13 cellular contexts compared by ENCODE assay signal in genomic region chr9:94553029-94553938, GRCh38. TPM values are rescaled to one million over a fixed set of nuclear protein-coding genes. Genes with fewer than 3 reads are reported as not detected.
DNase-seq lines count a peak whose midpoint lies in the region; ATAC-seq, FAIRE-seq and TF ChIP-seq lines count a peak whose summit lies in the region.
"Had no signal": no experiment of that assay in that cellular context is flagged by ENCODE, and none has a peak within 500 bp of the region (broad histone marks: within the 10 kb centered on the region; RNA-seq: fewer than 3 reads in every experiment).

No MANE protein-coding gene starts in this region.

- no peaks in the 10 kb centered on the region for H4K20me1 ChIP-seq in K562 (replicated peaks; ENCODE audit: control insufficient read depth, insufficient read depth, low read length)

- H3K9me3 ChIP-seq in K562 (replicated peaks; ENCODE audit: control insufficient read depth, insufficient read depth, low read depth, low read length): no peaks in the 10 kb centered on the region; the same call in 1 of the 2 replicates
- H3K9me3 ChIP-seq in mucosa of stomach (ENCODE audit: control insufficient read depth, low read length): no peaks in the 10 kb centered on the region
- H3K9me3 ChIP-seq: adrenal gland had no signal

- no peaks in the 10 kb centered on the region for H3K9me1 ChIP-seq in K562 (ENCODE audit: control insufficient read depth, insufficient read depth, low read length)

- H3K79me2 ChIP-seq in K562 (ENCODE audit: control insufficient read depth, insufficient read depth, low read length): no peaks in the 10 kb centered on the region

- TF ChIP-seq CTCF in K562 (IDR thresholded peaks at IDR 0.05 in 2 of 3, conservative IDR thresholded peaks at IDR 0.05 in 1 of 3; ENCODE audit: insufficient read depth in 2 of 3, low read depth in 1 of 3, low read length in 3 of 3): peak; percentile 28 to 42 (median 35); a peak in 3 of 6 replicates

- peak in 1 of 2 experiments; percentile 38; a peak in 1 of 4 replicates for TF ChIP-seq RAD21 in K562 (CRISPR knock-in tag; conservative IDR thresholded peaks at IDR 0.05 in 1 of 2, IDR thresholded peaks at IDR 0.05 in 1 of 2)

- no peak for TF ChIP-seq POLR2A in K562 (conservative IDR thresholded peaks at IDR 0.05)

- no peak overlapping the region for H3K27ac Mint-ChIP-seq in activated CD4-positive, alpha-beta T cell treated with anti-CD3 and anti-CD28 coated beads, Interleukin-2, amount 10 ng/mL, durations not matched to agents 24 days and 14 days
- H3K27ac Mint-ChIP-seq: naive thymus-derived CD8-positive, alpha-beta T cell had no signal

- no peak for TF ChIP-seq EP300 in K562 (IDR thresholded peaks at IDR 0.05; ENCODE audit: low read length)

- ATAC-seq in K562: peak; percentile 57

- POLR2A ChIA-PET in K562 (lab: Yijun Ruan, JAX): interaction anchor here (0.7 kb wide), 1 partner anchor 1531 kb away, joined by 3 read pairs; no protein-coding TSS in a partner anchor

- H3K27ac ChIP-seq in K562 (ENCODE audit: extremely low read depth, low read depth, low read length): no peak overlapping the region
- H3K27ac ChIP-seq: adrenal gland had no signal

- in situ Hi-C loops in K562 (cut with MboI): no loop called here

- peak overlapping the region; percentile 73; the same call in 1 of the 2 replicates for H3K4me2 ChIP-seq in K562 (ENCODE audit: insufficient read depth, low read length)

- no peaks in the 10 kb centered on the region for H3K9me3 Mint-ChIP-seq in activated CD4-positive, alpha-beta T cell treated with anti-CD3 and anti-CD28 coated beads, Interleukin-2, amount 10 ng/mL, durations not matched to agents 24 days and 14 days
- H3K9me3 Mint-ChIP-seq: naive thymus-derived CD8-positive, alpha-beta T cell had no signal

- H3K4me3 Mint-ChIP-seq in activated CD4-positive, alpha-beta T cell treated with anti-CD3 and anti-CD28 coated beads, Interleukin-2, amount 10 ng/mL, durations not matched to agents 24 days and 14 days: no peak overlapping the region
- H3K4me3 Mint-ChIP-seq: naive thymus-derived CD8-positive, alpha-beta T cell had no signal

- peaks cover 8 to 21% of the 10 kb centered on the region in 2 experiments for H3K27me3 ChIP-seq in K562 (ENCODE audit: control insufficient read depth in 2 of 2, insufficient read depth in 2 of 2, low read length in 2 of 2)
- no peaks in the 10 kb centered on the region for H3K27me3 ChIP-seq in mucosa of stomach (ENCODE audit: control insufficient read depth, insufficient read depth, low read length)
- H3K27me3 ChIP-seq: adrenal gland had no signal

- H3K27me3 Mint-ChIP-seq in activated CD4-positive, alpha-beta T cell treated with anti-CD3 and anti-CD28 coated beads, Interleukin-2, amount 10 ng/mL, durations not matched to agents 24 days and 14 days: peaks cover 33% of the 10 kb centered on the region

- intact Hi-C loops in K562 (cut with micrococcal nuclease): loop anchor here (10.0 kb wide), 1 partner anchor 572 kb away; no protein-coding TSS in a partner anchor
- intact Hi-C loops in activated CD4-positive, alpha-beta T cell treated with anti-CD3 and anti-CD28 coated beads, Interleukin-2, amount 10 ng/mL, durations not matched to agents 24 days and 14 days (cut with micrococcal nuclease): no loop called here

- FAIRE-seq in K562 (lab: Jason Lieb, UNC): no peak

- no peaks in the 10 kb centered on the region for H3K36me3 Mint-ChIP-seq in activated CD4-positive, alpha-beta T cell treated with anti-CD3 and anti-CD28 coated beads, Interleukin-2, amount 10 ng/mL, durations not matched to agents 24 days and 14 days (ENCODE audit: low read depth)
- H3K36me3 Mint-ChIP-seq: naive thymus-derived CD8-positive, alpha-beta T cell had no signal

- peak; percentile 85 for DNase-seq in DMS53 (lab: John Stamatoyannopoulos, UW)
- DNase-seq in M059J (ENCODE audit: low read depth): peak; percentile 17
- peak in 1 of 4 experiments; percentile 30 for DNase-seq in K562 (ENCODE audit: extremely low read depth in 1 of 4, low spot score in 3 of 4)
- no peak for DNase-seq in activated CD8-positive, alpha-beta memory T cell treated with anti-CD3 and anti-CD28 coated beads, Interleukin-2, amount 50 U/mL, for 4 hours
- no peak for DNase-seq in stimulated activated CD4-positive, alpha-beta T cell treated with anti-CD3 and anti-CD28 coated beads, Interleukin-2, amount 100 ng/mL, for 24 hours
- no peak for DNase-seq in NOMO-1 (lab: John Stamatoyannopoulos, UW; ENCODE audit: unreplicated experiment in 2 of 2)
- no peak for DNase-seq in activated CD4-positive, alpha-beta T cell treated with anti-CD3 and anti-CD28 coated beads, Interleukin-2, amount 10 ng/mL, durations not matched to agents 24 days and 14 days
- DNase-seq: adrenal gland; hippocampal formation; naive thymus-derived CD8-positive, alpha-beta T cell; NCI-H446 treated with DMSO at 0.1 percent for 48 hours; T-helper 1 cell had no signal

- 48% methylated on average over 26 of the region's 29 CpGs for WGBS in K562 (ENCODE audit: insufficient coverage, low coverage, missing lambda C conversion rate)

- CTCF ChIA-PET in K562 (lab: Yijun Ruan, JAX; ENCODE audit: low intra/inter-chr PET ratio): no interaction called here

- H3K36me3 ChIP-seq in K562 (ENCODE audit: control insufficient read depth, insufficient read depth, low read length): no peaks in the 10 kb centered on the region
- H3K36me3 ChIP-seq in mucosa of stomach (ENCODE audit: control insufficient read depth, insufficient read depth, low read length): no peaks in the 10 kb centered on the region
- H3K36me3 ChIP-seq: adrenal gland had no signal

- H3K4me1 ChIP-seq in K562 (replicated peaks in 1 of 2; ENCODE audit: control insufficient read depth in 2 of 2, insufficient read depth in 2 of 2, low read length in 2 of 2): peaks cover 3 to 24% of the 10 kb centered on the region in 2 experiments; a peak in 4 of 5 replicates
- H3K4me1 ChIP-seq in mucosa of stomach (ENCODE audit: control insufficient read depth, insufficient read depth, low read length): peaks cover 10% of the 10 kb centered on the region
- H3K4me1 ChIP-seq: adrenal gland had no signal

- H3K4me1 Mint-ChIP-seq in activated CD4-positive, alpha-beta T cell treated with anti-CD3 and anti-CD28 coated beads, Interleukin-2, amount 10 ng/mL, durations not matched to agents 24 days and 14 days: no peaks in the 10 kb centered on the region
- H3K4me1 Mint-ChIP-seq: naive thymus-derived CD8-positive, alpha-beta T cell had no signal

- no TSS peak for BruUV-seq in K562 (replicated peaks; lab: Mats Ljungman, UMichigan)

- H3K4me3 ChIP-seq in K562: no peak overlapping the region; the same call in 1 of the 2 replicates
- H3K4me3 ChIP-seq in mucosa of stomach (ENCODE audit: low read length): peak overlapping the region; percentile 76
- H3K4me3 ChIP-seq: adrenal gland had no signal

- H2AFZ ChIP-seq in K562 (ENCODE audit: low read depth, low read length): no peak overlapping the region

- H3K9ac ChIP-seq in K562 (ENCODE audit: insufficient read depth in 1 of 2, low read depth in 2 of 2, low read length in 2 of 2) (peak overlapping the region in 1 of 2 experiments; percentile 8; a peak in 1 of 4 replicates), mucosa of stomach (ENCODE audit: low read length) (peak overlapping the region; percentile 36)

TF ChIP-seq in K562, 482 proteins besides CTCF, POLR2A, EP300 and RAD21 (continues in another document):
- peak; percentile 65 to 76 for TF ChIP-seq NRF1 (conservative IDR thresholded peaks at IDR 0.05 in 1 of 2, IDR thresholded peaks at IDR 0.05 in 1 of 2)

RNA-seq across cellular contexts. Expression of gene PCAT7, which starts 1.6 kb away (rescaled TPM):
- 0.02 and 1.2 TPM in 2 replicates for total RNA-seq in M059J (2014; rRNA removed; shearing (Covaris generic))
- total RNA-seq in K562 (2011; cell fraction: chromatin; rRNA removed; ENCODE audit: low replicate concordance): not detected in 2 replicates
- total RNA-seq in K562 (2011; cell fraction: nucleolus; rRNA removed): not detected in 2 replicates
- not detected in 2 replicates for total RNA-seq in K562 (2011; cell fraction: nucleoplasm; rRNA removed)
- total RNA-seq in K562 (2014; rRNA removed) (not detected in 2 replicates), K562 (2014; rRNA removed; fragmentation: Illumina TruSeq; extraction: Trizol) (not detected in 2 replicates), K562 (2015; rRNA removed; fragmentation: Illumina TruSeq; extraction: Trizol) (not detected in 2 replicates), K562 (2021) (0.09 TPM in 1 of 2 replicates, not detected in the other)
- polyA plus RNA-seq in K562 (2011; rRNA removed) (not detected in 2 replicates), K562 (2014; fragmentation: Illumina TruSeq; extraction: Trizol) (0.13 TPM in 1 of 2 replicates, not detected in the other), K562 (2014; fragmentation: Nextera tagmentation; extraction: Ambion mirVana) (not detected), K562 (2014; rRNA removed) (not detected in 2 replicates)
- not detected in 2 replicates for polyA plus RNA-seq in K562 (2011; cell fraction: cytosol; rRNA removed)
- not detected in 2 replicates for polyA plus RNA-seq in K562 (2011; cell fraction: nucleus; rRNA removed)
- 0.05 and 0.11 TPM in 2 replicates for polyA plus RNA-seq in K562 (2012)
- not detected in 2 replicates for polyA minus RNA-seq in K562 (2011; rRNA and poly(A)+ RNA removed)
- polyA minus RNA-seq in K562 (2011; cell fraction: cytosol; rRNA and poly(A)+ RNA removed): not detected in 2 replicates
- not detected in 2 replicates for polyA minus RNA-seq in K562 (2011; cell fraction: nucleus; rRNA and poly(A)+ RNA removed)
- total RNA-seq in activated CD4-positive, alpha-beta T cell treated with anti-CD3 and anti-CD28 coated beads, Interleukin-2, amount 10 ng/mL, durations not matched to agents 24 days and 14 days: not detected in 2 replicates
- total RNA-seq: naive thymus-derived CD8-positive, alpha-beta T cell had no signal
- polyA plus RNA-seq: naive thymus-derived CD8-positive, alpha-beta T cell had no signal

RNA-seq across cellular contexts. Expression of gene FBP2, which starts 40.3 kb away (rescaled TPM):
- not detected in 2 replicates for total RNA-seq in M059J (2014; rRNA removed; shearing (Covaris generic))
- total RNA-seq in K562 (2011; cell fraction: chromatin; rRNA removed; ENCODE audit: low replicate concordance): not detected in 2 replicates
- not detected in 2 replicates for total RNA-seq in K562 (2011; cell fraction: nucleolus; rRNA removed)
- total RNA-seq in K562 (2011; cell fraction: nucleoplasm; rRNA removed): not detected in 2 replicates
- not detected in 2 replicates for total RNA-seq in K562 (2014; rRNA removed)
- total RNA-seq in K562 (2014; rRNA removed; fragmentation: Illumina TruSeq; extraction: Trizol): not detected in 2 replicates
- total RNA-seq in K562 (2015; rRNA removed; fragmentation: Illumina TruSeq; extraction: Trizol): not detected in 2 replicates
- not detected in 2 replicates for total RNA-seq in K562 (2021)
- polyA plus RNA-seq in K562 (2011; rRNA removed): 0.06 TPM in 1 of 2 replicates, not detected in the other
- polyA plus RNA-seq in K562 (2011; cell fraction: cytosol; rRNA removed): not detected in 2 replicates
- not detected in 2 replicates for polyA plus RNA-seq in K562 (2011; cell fraction: nucleus; rRNA removed)
- polyA plus RNA-seq in K562 (2012): 0.12 TPM in 1 of 2 replicates, not detected in the other
- not detected in 2 replicates for polyA plus RNA-seq in K562 (2014; fragmentation: Illumina TruSeq; extraction: Trizol)
- under 1 TPM in 1 of 2 experiments, not detected in 1; 0.06 TPM for polyA plus RNA-seq in K562 (2014; fragmentation: Nextera tagmentation; extraction: Ambion mirVana)
- not detected in 2 replicates for polyA plus RNA-seq in K562 (2014; rRNA removed)
- not detected in 2 replicates for polyA minus RNA-seq in K562 (2011; rRNA and poly(A)+ RNA removed)
- not detected in 2 replicates for polyA minus RNA-seq in K562 (2011; cell fraction: cytosol; rRNA and poly(A)+ RNA removed)
- polyA minus RNA-seq in K562 (2011; cell fraction: nucleus; rRNA and poly(A)+ RNA removed): not detected in 2 replicates
- total RNA-seq in activated CD4-positive, alpha-beta T cell treated with anti-CD3 and anti-CD28 coated beads, Interleukin-2, amount 10 ng/mL, durations not matched to agents 24 days and 14 days: not detected in 2 replicates
- total RNA-seq: naive thymus-derived CD8-positive, alpha-beta T cell had no signal
- polyA plus RNA-seq: naive thymus-derived CD8-positive, alpha-beta T cell had no signal

Comparison
In these comparisons a context has a peak if more than half of its experiments do, and no peak if none do; other contexts are left out.
1. DNase-seq: peak in DMS53 (single experiment) and M059J (single experiment); none in activated CD8-positive, alpha-beta memory T cell treated with anti-CD3 and anti-CD28 coated beads, Interleukin-2, amount 50 U/mL, for 4 hours (single experiment), stimulated activated CD4-positive, alpha-beta T cell treated with anti-CD3 and anti-CD28 coated beads, Interleukin-2, amount 100 ng/mL, for 24 hours (0 of 2), NOMO-1 (0 of 2) and activated CD4-positive, alpha-beta T cell treated with anti-CD3 and anti-CD28 coated beads, Interleukin-2, amount 10 ng/mL, durations not matched to agents 24 days and 14 days (single experiment).